In genomic region chr1:26959722-26960624, GRCh38 we compare ENCODE assay signal across 8 cellular contexts. TPM values are rescaled to one million over a fixed set of nuclear protein-coding genes. Genes with fewer than 3 reads are reported as not detected.
DNase-seq lines count a peak whose midpoint lies in the region; ATAC-seq and TF ChIP-seq lines count a peak whose summit lies in the region.

Gene KDF1, minus strand, starts transcription at chr1:26960468. Its CDS starts 8,088 bp downstream, at chr1:26952380.

- H3K4me1 ChIP-seq in A673 (ENCODE audit: insufficient read depth, low read length, poor library complexity, severe bottlenecking), result no peaks in the 10 kb centered on the region

- H3K27me3 Mint-ChIP-seq in activated CD4-positive, alpha-beta memory T cell treated with anti-CD3 and anti-CD28 coated beads for 36 hours, result peaks cover 15% of the 10 kb centered on the region
- H3K27me3 Mint-ChIP-seq in endothelial cell (ENCODE audit: unreplicated experiment) (peaks cover 8% of the 10 kb centered on the region), nephron progenitor cell (ENCODE audit: low read depth, poor library complexity) (peaks cover 99% of the 10 kb centered on the region)

- intact Hi-C loops in A673 (cut with micrococcal nuclease; ENCODE audit: unreplicated experiment), result no loop called here
- intact Hi-C loops in activated CD4-positive, alpha-beta memory T cell treated with anti-CD3 and anti-CD28 coated beads for 36 hours (cut with micrococcal nuclease), result no loop called here

- peaks cover 8% of the 10 kb centered on the region for H3K9me3 ChIP-seq in A673 (ENCODE audit: low read depth, low read length, poor library complexity, severe bottlenecking)

- H3K4me1 Mint-ChIP-seq in activated CD4-positive, alpha-beta memory T cell treated with anti-CD3 and anti-CD28 coated beads for 36 hours (ENCODE audit: low read depth), result peaks cover 4% of the 10 kb centered on the region
- H3K4me1 Mint-ChIP-seq in endothelial cell (ENCODE audit: unreplicated experiment), result peaks cover 18% of the 10 kb centered on the region
- H3K4me1 Mint-ChIP-seq in nephron progenitor cell, result peaks cover 6% of the 10 kb centered on the region

- H3K27ac ChIP-seq in A673 (ENCODE audit: low read depth, low read length, poor library complexity, severe bottlenecking), result no peak within 1 kb of the TSS

- TF ChIP-seq CTCF in A673 (conservative IDR thresholded peaks at IDR 0.05; ENCODE audit: low read depth, low read length), result no peak
- no peak for TF ChIP-seq CTCF in endothelial cell (IDR thresholded peaks at IDR 0.05; ENCODE audit: unreplicated experiment)
- TF ChIP-seq CTCF in nephron progenitor cell (IDR thresholded peaks at IDR 0.05), result no peak

- no peaks in the 10 kb centered on the region for H3K36me3 ChIP-seq in A673 (ENCODE audit: insufficient read depth, low read length, poor library complexity, severe bottlenecking)

- ATAC-seq in HG02840 (IDR thresholded peaks at IDR 0.05; ENCODE audit: low FRiP score, unreplicated experiment), result no peak
- ATAC-seq in GM18502 (IDR thresholded peaks at IDR 0.05; ENCODE audit: poor library complexity, unreplicated experiment), result no peak

- peaks cover 3% of the 10 kb centered on the region for H3K9me3 Mint-ChIP-seq in activated CD4-positive, alpha-beta memory T cell treated with anti-CD3 and anti-CD28 coated beads for 36 hours
- H3K9me3 Mint-ChIP-seq in endothelial cell (ENCODE audit: unreplicated experiment) (no peaks in the 10 kb centered on the region), nephron progenitor cell (peaks cover 11% of the 10 kb centered on the region)

- H3K27me3 ChIP-seq in A673 (replicated peaks; ENCODE audit: insufficient read depth, low read depth, low read length, poor library complexity), result peaks cover 72% of the 10 kb centered on the region

- H3K4me3 ChIP-seq in A673 (ENCODE audit: low read depth, low read length, poor library complexity, severe bottlenecking), result peak within 1 kb of the TSS; percentile 36

- no peak within 1 kb of the TSS for H3K27ac Mint-ChIP-seq in activated CD4-positive, alpha-beta memory T cell treated with anti-CD3 and anti-CD28 coated beads for 36 hours
- H3K27ac Mint-ChIP-seq in endothelial cell (ENCODE audit: unreplicated experiment) (no peak within 1 kb of the TSS), nephron progenitor cell (no peak within 1 kb of the TSS)

- POLR2A ChIA-PET in A673 (lab: Charles Lee; ENCODE audit: low non-redundant PET), result no interaction called here
- POLR2A ChIA-PET in activated CD4-positive, alpha-beta memory T cell treated with anti-CD3 and anti-CD28 coated beads for 36 hours (lab: Charles Lee), result interaction anchor here (1.0 kb wide), 1 partner anchor 38 kb away, joined by 3 read pairs; no protein-coding TSS in a partner anchor

- H3K4me3 Mint-ChIP-seq in activated CD4-positive, alpha-beta memory T cell treated with anti-CD3 and anti-CD28 coated beads for 36 hours, result peak within 1 kb of the TSS; percentile 68
- H3K4me3 Mint-ChIP-seq in endothelial cell (ENCODE audit: unreplicated experiment) (peak within 1 kb of the TSS; percentile 90), nephron progenitor cell (peak within 1 kb of the TSS; percentile 83)

- DNase-seq in A673 (ENCODE audit: low spot score) (no peak), NCI-H128 (lab: John Stamatoyannopoulos, UW; ENCODE audit: unreplicated experiment) (peak; percentile 74), endothelial cell (ENCODE audit: low spot score) (no peak), nephron progenitor cell (peak; percentile 57), D341Med (ENCODE audit: low spot score) (no peak)
- peak; percentile 49 for DNase-seq in activated CD4-positive, alpha-beta memory T cell treated with anti-CD3 and anti-CD28 coated beads for 36 hours

- no TSS peak for BruUV-seq in A673 (replicated peaks; lab: Mats Ljungman, UMichigan)

- H3K36me3 Mint-ChIP-seq in activated CD4-positive, alpha-beta memory T cell treated with anti-CD3 and anti-CD28 coated beads for 36 hours, result peaks cover 1% of the 10 kb centered on the region
- H3K36me3 Mint-ChIP-seq in endothelial cell (ENCODE audit: low read depth, unreplicated experiment) (no peaks in the 10 kb centered on the region), nephron progenitor cell (ENCODE audit: low read depth) (peaks cover 3% of the 10 kb centered on the region)

- CTCF ChIA-PET in A673 (lab: Charles Lee), result no interaction called here
- CTCF ChIA-PET in activated CD4-positive, alpha-beta memory T cell treated with anti-CD3 and anti-CD28 coated beads for 36 hours (lab: Charles Lee), result interaction anchor here (0.8 to 1.0 kb wide), 2 partner anchors 17 to 26 kb away, joined by 3 to 4 read pairs; no protein-coding TSS in a partner anchor

RNA-seq across cellular contexts. Expression of gene KDF1, which starts in this region (rescaled TPM):
- total RNA-seq in A673 (2021) (not detected in 2 replicates), endothelial cell (ENCODE audit: unreplicated experiment) (0.21 TPM)
- total RNA-seq in activated CD4-positive, alpha-beta memory T cell treated with anti-CD3 and anti-CD28 coated beads for 36 hours, result not detected

Comparison
In these comparisons a context has a peak if more than half of its experiments do, and no peak if none do; other contexts are left out.
1. Peak in DNase-seq in activated CD4-positive, alpha-beta memory T cell treated with anti-CD3 and anti-CD28 coated beads for 36 hours; RNA of the gene not detected or under 1 TPM.
2. DNase-seq: peak in NCI-H128 (single experiment) and nephron progenitor cell (single experiment); none in A673 (single experiment), endothelial cell (single experiment) and D341Med (single experiment).
3. Peak in every context shown above with its lines, with median percentiles within 50 percentile points of each other: H3K4me3 Mint-ChIP-seq.